ENCODE assay signal across 22 cellular contexts in genomic region chr13:112842931-112843391, GRCh38.
DNase-seq lines count a peak whose midpoint lies in the region; TF ChIP-seq lines count a peak whose summit lies in the region.
"Had no signal": no experiment of that assay in that cellular context is flagged by ENCODE, and none has a peak within 500 bp of the region (broad histone marks: within the 10 kb centered on the region; RNA-seq: fewer than 3 reads in every experiment).

No MANE protein-coding gene starts in this region.

- no peak overlapping the region for H3K9ac ChIP-seq in mesendoderm (ENCODE audit: low read length)
- H3K9ac ChIP-seq: BLaER1 treated with 17β-estradiol and CSF1 and Interleukin-3, amounts not matched to agents 10 nM and 100 nM had no signal

- H3K18ac ChIP-seq in mesendoderm (ENCODE audit: low read length): no peak overlapping the region

- H3K9me2 ChIP-seq in OCI-LY7 (ENCODE audit: insufficient read depth, low read length): no peaks in the 10 kb centered on the region

- H3K56ac ChIP-seq in mesendoderm (ENCODE audit: low read length): peak overlapping the region; percentile 42

- no peak overlapping the region for H3K4me3 ChIP-seq in Peyer's patch
- H3K4me3 ChIP-seq in cardiac muscle cell: no peak overlapping the region
- H3K4me3 ChIP-seq in mesendoderm (ENCODE audit: low read length): no peak overlapping the region
- H3K4me3 ChIP-seq in sigmoid colon: peak overlapping the region in 1 of 4 donors; percentile 1
- H3K4me3 ChIP-seq in OCI-LY7 (ENCODE audit: low read depth, low read length, poor library complexity, severe bottlenecking): no peak overlapping the region
- no peak overlapping the region for H3K4me3 ChIP-seq in testis
- H3K4me3 ChIP-seq: BLaER1 treated with 17β-estradiol and CSF1 and Interleukin-3, amounts not matched to agents 10 nM and 100 nM; PC-9; right lobe of liver; stomach had no signal

- H3K4me2 ChIP-seq in mesendoderm (ENCODE audit: low read length) (no peak overlapping the region), OCI-LY7 (ENCODE audit: low read length) (no peak overlapping the region)
- H3K4me2 ChIP-seq: BLaER1 treated with 17β-estradiol and CSF1 and Interleukin-3, amounts not matched to agents 10 nM and 100 nM; PC-9 had no signal

- BruUV-seq in OCI-LY7 (replicated peaks; lab: Mats Ljungman, UMichigan): no TSS peak

- no peaks in the 10 kb centered on the region for H3K4me1 ChIP-seq in Peyer's patch
- H3K4me1 ChIP-seq in cardiac muscle cell (ENCODE audit: low read depth): no peaks in the 10 kb centered on the region
- no peaks in the 10 kb centered on the region for H3K4me1 ChIP-seq in mesendoderm (ENCODE audit: control insufficient read depth, low read depth, low read length)
- H3K4me1 ChIP-seq in sigmoid colon: peaks cover 0 to 20% (median 12%) of the 10 kb centered on the region in 4 donors
- H3K4me1 ChIP-seq in OCI-LY7 (ENCODE audit: insufficient read depth, low read length, poor library complexity, severe bottlenecking): peaks cover 6% of the 10 kb centered on the region
- H3K4me1 ChIP-seq in testis: peaks cover 3% of the 10 kb centered on the region
- H3K4me1 ChIP-seq: right lobe of liver, stomach had no signal

- H3K36me3 ChIP-seq in Peyer's patch (peaks cover 0 to 32% (median 0%) of the 10 kb centered on the region in 3 donors), cardiac muscle cell (peaks cover 33% of the 10 kb centered on the region), mesendoderm (ENCODE audit: control insufficient read depth, insufficient read depth, low read length) (peaks cover 2% of the 10 kb centered on the region), sigmoid colon (peaks cover 0 to 11% (median 4%) of the 10 kb centered on the region in 4 donors), OCI-LY7 (ENCODE audit: insufficient read depth, low read length) (no peaks in the 10 kb centered on the region), testis (ENCODE audit: low read depth, missing control alignments) (no peaks in the 10 kb centered on the region)

- H3K79me2 ChIP-seq in mesendoderm (ENCODE audit: control insufficient read depth, insufficient read depth, low read length) (no peaks in the 10 kb centered on the region), OCI-LY7 (ENCODE audit: insufficient read depth, low read depth, low read length) (no peaks in the 10 kb centered on the region)

- H3K23ac ChIP-seq in mesendoderm (ENCODE audit: low read length): peak overlapping the region; percentile 9

- intact Hi-C loops in sigmoid colon (cut with DNase I): loop anchor here (10.0 kb wide), 1 partner anchor 128 kb away; no protein-coding TSS in a partner anchor
- intact Hi-C loops in OCI-LY7 (cut with micrococcal nuclease; ENCODE audit: unreplicated experiment): no loop called here
- intact Hi-C loops in testis (cut with DNase I; ENCODE audit: low total_unique reads): no loop called here

- POLR2A ChIA-PET in OCI-LY7 (lab: Charles Lee): no interaction called here

- H2AK5ac ChIP-seq in mesendoderm (ENCODE audit: low read length): no peak overlapping the region

- CTCF ChIA-PET in OCI-LY7 (lab: Charles Lee; ENCODE audit: unreplicated experiment): no interaction called here

- no peak overlapping the region for H2BK15ac ChIP-seq in mesendoderm (replicated peaks; ENCODE audit: low read depth)

- H4K20me1 ChIP-seq in OCI-LY7 (ENCODE audit: insufficient read depth, low read length): no peaks in the 10 kb centered on the region

- H2BK5ac ChIP-seq in mesendoderm (ENCODE audit: low read length): peak overlapping the region; percentile 41

- H3K27me3 ChIP-seq in Peyer's patch (no peaks in the 10 kb centered on the region), cardiac muscle cell (no peaks in the 10 kb centered on the region), mesendoderm (ENCODE audit: insufficient read depth, low read length, poor library complexity) (no peaks in the 10 kb centered on the region), sigmoid colon (no peaks in the 10 kb centered on the region), testis (no peaks in the 10 kb centered on the region)
- H3K27me3 ChIP-seq: BLaER1 treated with 17β-estradiol and CSF1 and Interleukin-3, amounts not matched to agents 10 nM and 100 nM; right lobe of liver; stomach had no signal

- TF ChIP-seq EP300 in sigmoid colon (IDR thresholded peaks at IDR 0.05): no peak

- H2AFZ ChIP-seq in OCI-LY7 (ENCODE audit: low read length): no peak overlapping the region
- H2AFZ ChIP-seq: PC-9 had no signal

- no peak overlapping the region for H3K4ac ChIP-seq in mesendoderm (ENCODE audit: low read depth, low read length)

- H3K27ac ChIP-seq in Peyer's patch (no peak overlapping the region), cardiac muscle cell (peak overlapping the region; percentile 38), mesendoderm (ENCODE audit: low read depth, low read length) (no peak overlapping the region), sigmoid colon (peak overlapping the region in 3 of 4 donors; percentile 32 to 54 (median 51)), OCI-LY7 (ENCODE audit: low read depth, low read length, poor library complexity, severe bottlenecking) (no peak overlapping the region), testis (peak overlapping the region in 1 of 2 donors; percentile 33)
- H3K27ac ChIP-seq: BLaER1 treated with 17β-estradiol and CSF1 and Interleukin-3, amounts not matched to agents 10 nM and 100 nM; HL-60; PC-9; right lobe of liver had no signal

- H3K9me3 ChIP-seq in Peyer's patch: no peaks in the 10 kb centered on the region
- H3K9me3 ChIP-seq in cardiac muscle cell (ENCODE audit: low read depth): no peaks in the 10 kb centered on the region
- no peaks in the 10 kb centered on the region for H3K9me3 ChIP-seq in sigmoid colon
- H3K9me3 ChIP-seq in OCI-LY7 (ENCODE audit: low read length): no peaks in the 10 kb centered on the region
- H3K9me3 ChIP-seq in testis: no peaks in the 10 kb centered on the region
- H3K9me3 ChIP-seq: right lobe of liver had no signal

- DNase-seq in Peyer's patch: peak in 2 of 3 donors; percentile 43 to 44
- no peak for DNase-seq in cardiac muscle cell (ENCODE audit: low read depth in 1 of 2, low spot score in 1 of 2)
- no peak for DNase-seq in mesendoderm
- DNase-seq in sigmoid colon: no peak
- no peak for DNase-seq in OCI-LY7 (ENCODE audit: low spot score)
- DNase-seq in pons (ENCODE audit: low spot score): no peak
- no peak for DNase-seq in testis
- DNase-seq in activated naive CD4-positive, alpha-beta T cell treated with Interleukin-2 at 50 U/mL for 16 hours: no peak
- DNase-seq: activated CD4-positive, alpha-beta memory T cell treated with anti-CD3 and anti-CD28 coated beads for 36 hours; activated naive CD4-positive, alpha-beta T cell; cerebellar nuclear complex; effector CD8-positive, alpha-beta T cell; GDM1; NCI-H1436; NCI-H2171 treated with DMSO at 0.1 percent for 48 hours; NCI-H82; PC-9; right lobe of liver; stimulated activated CD4-positive, alpha-beta T cell treated with anti-CD3 and anti-CD28 coated beads, Interleukin-1b, Interleukin-23, amount 100 ng/mL, for 48 hours; stomach had no signal

- no peak overlapping the region for H2BK120ac ChIP-seq in mesendoderm (ENCODE audit: low read depth, low read length)

- H4K8ac ChIP-seq in mesendoderm (ENCODE audit: low read depth, low read length): no peak overlapping the region

- no peaks in the 10 kb centered on the region for H3K79me1 ChIP-seq in mesendoderm (ENCODE audit: low read length)

- WGBS in mesendoderm (ENCODE audit: extremely low coverage, insufficient coverage, low lambda C conversion rate): no CpG with 5 or more reads among the region's 33 CpGs
- WGBS in sigmoid colon, 2 donors: 96% methylated on average over 33 of the region's 33 CpGs
- WGBS in testis, 2 donors: 77 to 92% methylated on average over 20 to 33 of the region's 33 CpGs

- TF ChIP-seq POLR2A in Peyer's patch (IDR thresholded peaks at IDR 0.05) (no peak), sigmoid colon (IDR thresholded peaks at IDR 0.05) (no peak), testis (IDR thresholded peaks at IDR 0.05) (no peak)

- TF ChIP-seq CTCF in Peyer's patch (IDR thresholded peaks at IDR 0.05) (no peak), cardiac muscle cell (IDR thresholded peaks at IDR 0.05; ENCODE audit: low read depth, low read length) (no peak), sigmoid colon (IDR thresholded peaks at IDR 0.05) (no peak), OCI-LY7 (conservative IDR thresholded peaks at IDR 0.05; ENCODE audit: low read length) (no peak), testis (IDR thresholded peaks at IDR 0.05) (no peak)

- H4K5ac ChIP-seq in mesendoderm (ENCODE audit: low read length): no peak overlapping the region

Comparison
In these comparisons a context has a peak if more than half of its experiments do, and no peak if none do; other contexts are left out.
1. DNase-seq: peak in Peyer's patch (2 of 3); none in cardiac muscle cell (0 of 2), mesendoderm (single experiment), sigmoid colon (single experiment), OCI-LY7 (single experiment), pons (single experiment), testis (single experiment) and activated naive CD4-positive, alpha-beta T cell treated with Interleukin-2 at 50 U/mL for 16 hours (single experiment).
2. H3K27ac ChIP-seq: peak in cardiac muscle cell (single experiment) and sigmoid colon (3 of 4); none in Peyer's patch (0 of 4), mesendoderm (single experiment) and OCI-LY7 (single experiment).